In the genomic region with DNA sequence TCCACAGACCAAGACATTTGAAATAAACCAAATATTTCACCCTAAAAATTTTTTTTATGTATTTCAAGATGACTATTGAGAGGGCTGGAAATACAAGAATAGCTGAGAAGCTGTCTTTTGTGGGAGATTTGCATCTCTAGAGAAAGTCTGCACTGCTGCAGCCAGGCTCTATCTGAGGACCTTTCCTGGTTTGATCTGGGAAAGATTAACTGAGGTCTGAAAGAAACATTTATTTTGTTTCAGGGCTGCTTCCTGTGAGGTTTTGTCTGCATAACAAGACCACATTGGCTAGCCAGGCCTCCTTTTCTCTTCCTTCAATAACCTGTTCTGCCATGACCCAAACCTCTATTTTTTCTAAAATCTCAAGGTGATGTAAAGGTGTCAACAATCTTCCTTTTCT, we compare ENCODE assay signal across 2 cellular contexts.
TF ChIP-seq lines count a peak whose summit lies in the region.

No MANE protein-coding gene starts in this region.

TF ChIP-seq in GM23338, 12 proteins besides CTCF, POLR2A, EP300 and RAD21 (continued from another document and continues in another):
- TF ChIP-seq REST (IDR thresholded peaks at IDR 0.05; ENCODE audit: unreplicated experiment) (no peak), JUNB (IDR thresholded peaks at IDR 0.05; ENCODE audit: unreplicated experiment) (no peak), POLR2AphosphoS5 (IDR thresholded peaks at IDR 0.05; ENCODE audit: low read depth) (no peak), CREB1 (CRISPR knock-in tag; IDR thresholded peaks at IDR 0.05; ENCODE audit: low read depth) (no peak), EZH2 (IDR thresholded peaks at IDR 0.05; ENCODE audit: low read depth, unreplicated experiment) (no peak), ZNF462 (CRISPR knock-in tag; IDR thresholded peaks at IDR 0.05) (no peak), ZNF114 (CRISPR knock-in tag; IDR thresholded peaks at IDR 0.05) (no peak), EZH2phosphoT487 (IDR thresholded peaks at IDR 0.05; ENCODE audit: unreplicated experiment) (no peak), ZNF331 (CRISPR knock-in tag; IDR thresholded peaks at IDR 0.05; ENCODE audit: low read depth) (no peak)
- TF ChIP-seq, protein P1, sequence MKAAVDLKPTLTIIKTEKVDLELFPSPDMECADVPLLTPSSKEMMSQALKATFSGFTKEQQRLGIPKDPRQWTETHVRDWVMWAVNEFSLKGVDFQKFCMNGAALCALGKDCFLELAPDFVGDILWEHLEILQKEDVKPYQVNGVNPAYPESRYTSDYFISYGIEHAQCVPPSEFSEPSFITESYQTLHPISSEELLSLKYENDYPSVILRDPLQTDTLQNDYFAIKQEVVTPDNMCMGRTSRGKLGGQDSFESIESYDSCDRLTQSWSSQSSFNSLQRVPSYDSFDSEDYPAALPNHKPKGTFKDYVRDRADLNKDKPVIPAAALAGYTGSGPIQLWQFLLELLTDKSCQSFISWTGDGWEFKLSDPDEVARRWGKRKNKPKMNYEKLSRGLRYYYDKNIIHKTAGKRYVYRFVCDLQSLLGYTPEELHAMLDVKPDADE (IDR thresholded peaks at IDR 0.05): no peak

TF ChIP-seq in WTC11, 78 proteins besides CTCF, POLR2A, EP300 and RAD21 (continued from another document):
- TF ChIP-seq, protein P2, sequence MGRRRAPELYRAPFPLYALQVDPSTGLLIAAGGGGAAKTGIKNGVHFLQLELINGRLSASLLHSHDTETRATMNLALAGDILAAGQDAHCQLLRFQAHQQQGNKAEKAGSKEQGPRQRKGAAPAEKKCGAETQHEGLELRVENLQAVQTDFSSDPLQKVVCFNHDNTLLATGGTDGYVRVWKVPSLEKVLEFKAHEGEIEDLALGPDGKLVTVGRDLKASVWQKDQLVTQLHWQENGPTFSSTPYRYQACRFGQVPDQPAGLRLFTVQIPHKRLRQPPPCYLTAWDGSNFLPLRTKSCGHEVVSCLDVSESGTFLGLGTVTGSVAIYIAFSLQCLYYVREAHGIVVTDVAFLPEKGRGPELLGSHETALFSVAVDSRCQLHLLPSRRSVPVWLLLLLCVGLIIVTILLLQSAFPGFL (CRISPR knock-in tag; IDR thresholded peaks at IDR 0.05; ENCODE audit: borderline replicate concordance): no peak
- TF ChIP-seq SOX15 (CRISPR knock-in tag; IDR thresholded peaks at IDR 0.05): no peak
- TF ChIP-seq ATF3 (CRISPR knock-in tag; conservative IDR thresholded peaks at IDR 0.05): no peak
- no peak for TF ChIP-seq FOXK1 (CRISPR knock-in tag; IDR thresholded peaks at IDR 0.05)
- TF ChIP-seq CDX4 (CRISPR knock-in tag; IDR thresholded peaks at IDR 0.05; ENCODE audit: borderline replicate concordance): no peak
- TF ChIP-seq, protein P3, sequence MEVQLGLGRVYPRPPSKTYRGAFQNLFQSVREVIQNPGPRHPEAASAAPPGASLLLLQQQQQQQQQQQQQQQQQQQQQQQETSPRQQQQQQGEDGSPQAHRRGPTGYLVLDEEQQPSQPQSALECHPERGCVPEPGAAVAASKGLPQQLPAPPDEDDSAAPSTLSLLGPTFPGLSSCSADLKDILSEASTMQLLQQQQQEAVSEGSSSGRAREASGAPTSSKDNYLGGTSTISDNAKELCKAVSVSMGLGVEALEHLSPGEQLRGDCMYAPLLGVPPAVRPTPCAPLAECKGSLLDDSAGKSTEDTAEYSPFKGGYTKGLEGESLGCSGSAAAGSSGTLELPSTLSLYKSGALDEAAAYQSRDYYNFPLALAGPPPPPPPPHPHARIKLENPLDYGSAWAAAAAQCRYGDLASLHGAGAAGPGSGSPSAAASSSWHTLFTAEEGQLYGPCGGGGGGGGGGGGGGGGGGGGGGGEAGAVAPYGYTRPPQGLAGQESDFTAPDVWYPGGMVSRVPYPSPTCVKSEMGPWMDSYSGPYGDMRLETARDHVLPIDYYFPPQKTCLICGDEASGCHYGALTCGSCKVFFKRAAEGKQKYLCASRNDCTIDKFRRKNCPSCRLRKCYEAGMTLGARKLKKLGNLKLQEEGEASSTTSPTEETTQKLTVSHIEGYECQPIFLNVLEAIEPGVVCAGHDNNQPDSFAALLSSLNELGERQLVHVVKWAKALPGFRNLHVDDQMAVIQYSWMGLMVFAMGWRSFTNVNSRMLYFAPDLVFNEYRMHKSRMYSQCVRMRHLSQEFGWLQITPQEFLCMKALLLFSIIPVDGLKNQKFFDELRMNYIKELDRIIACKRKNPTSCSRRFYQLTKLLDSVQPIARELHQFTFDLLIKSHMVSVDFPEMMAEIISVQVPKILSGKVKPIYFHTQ (CRISPR knock-in tag; IDR thresholded peaks at IDR 0.05): no peak
- TF ChIP-seq NFYB (CRISPR knock-in tag; conservative IDR thresholded peaks at IDR 0.05; ENCODE audit: low read depth): no peak
- no peak for TF ChIP-seq ZBTB21 (CRISPR knock-in tag; IDR thresholded peaks at IDR 0.05; ENCODE audit: borderline replicate concordance)
- TF ChIP-seq ELF4 (CRISPR knock-in tag; IDR thresholded peaks at IDR 0.05; ENCODE audit: low read depth): no peak
